In the genomic region with DNA sequence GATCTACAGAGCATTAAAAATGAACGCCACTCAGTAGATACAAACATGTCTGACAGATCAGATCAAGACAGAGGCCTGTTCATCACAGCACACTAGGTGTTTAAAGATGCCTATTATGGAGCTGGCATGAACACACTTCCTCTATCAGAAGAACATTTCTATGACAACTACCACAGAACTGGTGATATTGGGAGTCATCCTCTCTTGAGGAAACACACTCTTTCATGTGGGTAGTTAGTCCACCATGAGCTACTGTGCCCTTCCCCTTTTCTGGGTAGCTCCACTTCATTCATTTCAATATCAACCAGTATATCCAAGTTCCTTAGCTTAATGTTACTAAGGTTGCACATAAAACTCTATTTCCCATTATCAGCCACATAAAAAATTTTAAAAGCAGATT, we compare ENCODE assay signal across 28 cellular contexts. TPM values are rescaled to one million over a fixed set of nuclear protein-coding genes. Genes with fewer than 3 reads are reported as not detected.
"Had no signal": no experiment of that assay in that cellular context is flagged by ENCODE, and none has a peak within 500 bp of the region (broad histone marks: within the 10 kb centered on the region; RNA-seq: fewer than 3 reads in every experiment).

No MANE protein-coding gene starts in this region.

- H3K36me3 Mint-ChIP-seq: activated CD4-positive, alpha-beta memory T cell treated with anti-CD3 and anti-CD28 coated beads for 36 hours; naive thymus-derived CD4-positive, alpha-beta T cell had no signal

- H3K27me3 ChIP-seq: gastrocnemius medialis, ovary, right lobe of liver, testis, transverse colon, uterus had no signal

- ATAC-seq: gastrocnemius medialis; left ventricle myocardium superior; naive thymus-derived CD4-positive, alpha-beta T cell; right lobe of liver; stimulated activated naive CD8-positive, alpha-beta T cell treated with anti-CD3 and anti-CD28 coated beads, Interleukin-15, Interleukin-2, amounts not matched to agents 100 U/mL and 50 U/mL, for 24 hours had no signal

- H3K27ac ChIP-seq: breast epithelium, epithelial cell of prostate, ovary, right lobe of liver, testis, transverse colon, uterus, WERI-Rb-1 had no signal

- H3K4me3 ChIP-seq: breast epithelium, gastrocnemius medialis, ovary, right lobe of liver, testis, transverse colon, uterus had no signal

- H3K9me3 Mint-ChIP-seq: activated CD4-positive, alpha-beta memory T cell treated with anti-CD3 and anti-CD28 coated beads for 36 hours; activated CD4-positive, alpha-beta T cell treated with anti-CD3 and anti-CD28 coated beads, Interleukin-2, amount 10 ng/mL, durations not matched to agents 24 days and 14 days; activated T-cell treated with anti-CD3 and anti-CD28 coated beads, Interleukin-2, amount 50 U/mL, for 24 hours; central memory CD8-positive, alpha-beta T cell; dendritic cell treated with granulocyte-macrophage colony-stimulating factor and Interleukin-4, amounts not matched to agents 40 ng/mL and 50 ng/mL, for 4 days; naive thymus-derived CD4-positive, alpha-beta T cell; T-helper 2 cell treated with Interferon-gamma antibody and Interleukin-4, amounts not matched to agents 5 μg/mL and 100 μg/mL, for 36 hours had no signal

- H3K4me1 ChIP-seq: breast epithelium, testis, transverse colon, uterus had no signal

- DNase-seq: activated CD4-positive, alpha-beta memory T cell treated with anti-CD3 and anti-CD28 coated beads for 36 hours; activated CD4-positive, alpha-beta T cell treated with anti-CD3 and anti-CD28 coated beads, Interleukin-2, amount 10 ng/mL, durations not matched to agents 24 days and 14 days; activated CD4-positive, CD25-positive, alpha-beta regulatory T cell treated with anti-CD3 and anti-CD28 coated beads, Interleukin-2, amount 50 U/mL, for 72 hours; activated CD8-positive, alpha-beta memory T cell treated with anti-CD3 and anti-CD28 coated beads, Interleukin-2, amount 50 U/mL, for 48 hours; activated gamma-delta T cell treated with Interleukin-2 at 50 U/mL for 16 hours; activated naive CD4-positive, alpha-beta T cell treated with anti-CD3 and anti-CD28 coated beads, Interleukin-2, amount 50 U/mL, for 16 hours; activated T-cell treated with anti-CD3 and anti-CD28 coated beads, Interleukin-2, amount 50 U/mL, for 24 hours; amygdala; effector CD4-positive, alpha-beta T cell; gastrocnemius medialis; glutamatergic neuron; left ventricle myocardium superior; mammary epithelial cell; naive thymus-derived CD4-positive, alpha-beta T cell; ovary; right lobe of liver; stimulated activated CD4-positive, alpha-beta T cell treated with anti-CD3 and anti-CD28 coated beads, Interleukin-2, amount 100 ng/mL, for 48 hours; stimulated activated naive CD8-positive, alpha-beta T cell treated with anti-CD3 and anti-CD28 coated beads, Interleukin-15, Interleukin-2, amounts not matched to agents 100 U/mL and 50 U/mL, for 24 hours; testis; transverse colon; uterus; WERI-Rb-1 had no signal

- H3K27ac Mint-ChIP-seq: activated CD4-positive, alpha-beta memory T cell treated with anti-CD3 and anti-CD28 coated beads for 36 hours; activated CD4-positive, alpha-beta T cell treated with anti-CD3 and anti-CD28 coated beads, Interleukin-2, amount 10 ng/mL, durations not matched to agents 24 days and 14 days; activated T-cell treated with anti-CD3 and anti-CD28 coated beads, Interleukin-2, amount 50 U/mL, for 24 hours; dendritic cell treated with granulocyte-macrophage colony-stimulating factor and Interleukin-4, amounts not matched to agents 40 ng/mL and 50 ng/mL, for 4 days; progenitor cell of endocrine pancreas had no signal

- H3K4me1 Mint-ChIP-seq: activated CD4-positive, alpha-beta T cell treated with anti-CD3 and anti-CD28 coated beads, Interleukin-2, amount 10 ng/mL, durations not matched to agents 24 days and 14 days; central memory CD8-positive, alpha-beta T cell; naive thymus-derived CD4-positive, alpha-beta T cell had no signal

- H3K27me3 Mint-ChIP-seq: activated CD4-positive, alpha-beta T cell treated with anti-CD3 and anti-CD28 coated beads, Interleukin-2, amount 10 ng/mL, durations not matched to agents 24 days and 14 days; central memory CD8-positive, alpha-beta T cell; progenitor cell of endocrine pancreas had no signal

- H3K4me3 Mint-ChIP-seq: activated CD4-positive, alpha-beta memory T cell treated with anti-CD3 and anti-CD28 coated beads for 36 hours; activated CD4-positive, alpha-beta T cell treated with anti-CD3 and anti-CD28 coated beads, Interleukin-2, amount 10 ng/mL, durations not matched to agents 24 days and 14 days; activated T-cell treated with anti-CD3 and anti-CD28 coated beads, Interleukin-2, amount 50 U/mL, for 24 hours; central memory CD8-positive, alpha-beta T cell; dendritic cell treated with granulocyte-macrophage colony-stimulating factor and Interleukin-4, amounts not matched to agents 40 ng/mL and 50 ng/mL, for 4 days; naive thymus-derived CD4-positive, alpha-beta T cell; T-helper 2 cell treated with Interferon-gamma antibody and Interleukin-4, amounts not matched to agents 5 μg/mL and 100 μg/mL, for 36 hours had no signal

- H3K9me3 ChIP-seq: breast epithelium, gastrocnemius medialis, ovary, right lobe of liver, testis, transverse colon, uterus had no signal

- H3K36me3 ChIP-seq: breast epithelium, gastrocnemius medialis, ovary, transverse colon, uterus, WERI-Rb-1 had no signal

RNA-seq across cellular contexts. Expression of gene MAOB, which starts 46.7 kb away (rescaled TPM):
- total RNA-seq: activated CD4-positive, alpha-beta T cell treated with anti-CD3 and anti-CD28 coated beads, Interleukin-2, amount 10 ng/mL, durations not matched to agents 24 days and 14 days; naive thymus-derived CD4-positive, alpha-beta T cell had no signal
